13 cellular contexts compared by ENCODE assay signal in the genomic region with DNA sequence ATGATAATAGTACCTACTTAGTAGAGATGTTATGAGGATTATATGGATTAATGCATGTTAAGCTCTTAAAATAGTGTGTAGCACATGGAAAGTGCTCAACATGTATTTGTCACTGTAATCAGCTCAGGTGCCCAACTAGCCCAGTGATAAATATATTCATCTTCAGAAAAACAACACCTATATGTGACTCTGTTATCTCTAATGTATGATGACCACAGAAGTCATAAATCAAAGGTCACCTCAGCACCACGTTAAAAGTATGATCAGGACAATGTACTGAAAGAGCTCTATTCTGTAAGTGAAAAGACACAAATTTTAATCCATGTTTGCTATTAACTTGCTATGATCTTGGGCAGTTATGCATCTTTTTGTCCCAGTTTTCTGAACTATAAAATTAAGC. TPM values are rescaled to one million over a fixed set of nuclear protein-coding genes. Genes with fewer than 3 reads are reported as not detected.
A peak's percentile ranks its signal among the peaks of the same experiment; 100 is the strongest.
DNase-seq lines count a peak whose midpoint lies in the region; ATAC-seq, FAIRE-seq and TF ChIP-seq lines count a peak whose summit lies in the region.
"Had no signal": no experiment of that assay in that cellular context is flagged by ENCODE, and none has a peak within 500 bp of the region (broad histone marks: within the 10 kb centered on the region; RNA-seq: fewer than 3 reads in every experiment).

No MANE protein-coding gene starts in this region.

- TF ChIP-seq CTCF in D721Med (IDR thresholded peaks at IDR 0.05; ENCODE audit: insufficient read depth, missing control alignments): no peak
- TF ChIP-seq CTCF in H9 (conservative IDR thresholded peaks at IDR 0.05): no peak
- no peak for TF ChIP-seq CTCF in WTC11 (IDR thresholded peaks at IDR 0.05)
- TF ChIP-seq CTCF in mucosa of descending colon (IDR thresholded peaks at IDR 0.05): no peak

- H2BK20ac ChIP-seq in H9 (ENCODE audit: low read depth, low read length, poor library complexity, severe bottlenecking): no peak overlapping the region

- H2BK5ac ChIP-seq in H9 (ENCODE audit: insufficient read length, low read length): no peak overlapping the region

- POLR2A ChIA-PET in WTC11 (lab: Charles Lee): interaction anchor here (1.0 kb wide), 1 partner anchor 37 kb away, joined by 3 read pairs; the partner anchor contains the start of gene TENT5A

- H4K5ac ChIP-seq in H9 (ENCODE audit: insufficient read length, low read depth, low read length): no peak overlapping the region

- H4K8ac ChIP-seq in H9 (replicated peaks; ENCODE audit: insufficient read length, low read depth, low read length): no peak overlapping the region

- H3K9me3 ChIP-seq in H9 (ENCODE audit: control insufficient read depth, low read depth, low read length) (no peaks in the 10 kb centered on the region), mucosa of descending colon (no peaks in the 10 kb centered on the region)

- ATAC-seq in WTC11: no peak
- peak; percentile 64 for ATAC-seq in mucosa of descending colon
- no peak for ATAC-seq in GM21825 (IDR thresholded peaks at IDR 0.05; ENCODE audit: unreplicated experiment)
- no peak for ATAC-seq in GM21390 (IDR thresholded peaks at IDR 0.05; ENCODE audit: unreplicated experiment)
- ATAC-seq: CD8-positive, alpha-beta T cell; K562 had no signal

- H3K4me3 Mint-ChIP-seq in H9 (no peak overlapping the region), WTC11 (no peak overlapping the region)
- H3K4me3 Mint-ChIP-seq: CD14-positive monocyte; CD8-positive, alpha-beta T cell had no signal

- H3K23ac ChIP-seq in H9 (ENCODE audit: insufficient read length, low read depth, low read length): no peak overlapping the region

- peak; percentile 98 for FAIRE-seq in D721Med (lab: Jason Lieb, UNC)
- FAIRE-seq: K562 had no signal

- peaks cover 41 to 54% of the 10 kb centered on the region in 2 experiments for H3K4me1 Mint-ChIP-seq in H9
- H3K4me1 Mint-ChIP-seq in WTC11: peaks cover 62% of the 10 kb centered on the region

- no peak overlapping the region for H2BK120ac ChIP-seq in H9 (ENCODE audit: low read depth, low read length, poor library complexity, severe bottlenecking)

- H3K79me2 ChIP-seq in H9 (ENCODE audit: insufficient read depth, low read length): no peaks in the 10 kb centered on the region

- H3K36me3 ChIP-seq in mucosa of descending colon (ENCODE audit: low read depth): no peaks in the 10 kb centered on the region

- H2AK5ac ChIP-seq in H9 (ENCODE audit: insufficient read length, low read length): no peak overlapping the region

- H4K91ac ChIP-seq in H9 (ENCODE audit: insufficient read length, low read depth, low read length): no peak overlapping the region

- DNase-seq in D721Med (ENCODE audit: insufficient read length, low spot score) (no peak), H9 (no peak), WTC11 (ENCODE audit: low spot score) (no peak), mucosa of descending colon (no peak), occipital lobe (lab: John Stamatoyannopoulos, UW) (no peak)
- DNase-seq: CD8-positive, alpha-beta T cell; COR-L47; H7; Karpas-422 had no signal

- H3K4me1 ChIP-seq in H9 (ENCODE audit: insufficient read depth, low read length): peaks cover 4% of the 10 kb centered on the region; the same call in 1 of the 2 replicates
- peaks cover 12% of the 10 kb centered on the region for H3K4me1 ChIP-seq in mucosa of descending colon (ENCODE audit: low read depth)

- H2BK15ac ChIP-seq in H9 (ENCODE audit: low read depth, low read length): no peak overlapping the region

- H4K20me1 ChIP-seq in H9 (ENCODE audit: control insufficient read depth, insufficient read depth, insufficient read length): no peaks in the 10 kb centered on the region

- no peak overlapping the region for H3K14ac ChIP-seq in H9 (ENCODE audit: insufficient read depth, low read length)

- WGBS in H9 (ENCODE audit: extremely low coverage, insufficient read length, low lambda C conversion rate): no CpG with 5 or more reads among the region's 1 CpG

- no peak overlapping the region for H3K18ac ChIP-seq in H9 (ENCODE audit: insufficient read length, low read depth, low read length)

- H3K4ac ChIP-seq in H9 (ENCODE audit: low read depth, low read length): no peak overlapping the region

- peak overlapping the region; percentile 53 to 98 (median 83); a peak in 5 of 7 replicates for H3K27ac Mint-ChIP-seq in H9
- peak overlapping the region; percentile 96 for H3K27ac Mint-ChIP-seq in WTC11
- H3K27ac Mint-ChIP-seq: CD8-positive, alpha-beta T cell had no signal

- peak overlapping the region; percentile 49 for H3K27ac ChIP-seq in H9 (ENCODE audit: insufficient read length, low read depth, low read length)

- H3K9me3 Mint-ChIP-seq in H9 (no peaks in the 10 kb centered on the region), WTC11 (no peaks in the 10 kb centered on the region; the same call in 1 of the 2 replicates)
- H3K9me3 Mint-ChIP-seq: CD14-positive monocyte; CD8-positive, alpha-beta T cell had no signal

- no peak overlapping the region for H3K9ac ChIP-seq in H9 (ENCODE audit: extremely low read depth, insufficient read length, low read length)

- no peaks in the 10 kb centered on the region for H3K79me1 ChIP-seq in H9 (ENCODE audit: insufficient read depth, low read depth, low read length, poor library complexity, severe bottlenecking)

- H3T11ph ChIP-seq in H9 (ENCODE audit: low read length): no peak overlapping the region

- H3K27me3 Mint-ChIP-seq in H9 (ENCODE audit: low read depth) (no peaks in the 10 kb centered on the region), WTC11 (ENCODE audit: low read depth) (no peaks in the 10 kb centered on the region)

- H2BK12ac ChIP-seq in H9 (ENCODE audit: insufficient read length, low read depth, low read length): no peak overlapping the region

- H3K4me3 ChIP-seq in mucosa of descending colon: no peak overlapping the region
- H3K4me3 ChIP-seq: K562 had no signal

- no peak overlapping the region for H2AFZ ChIP-seq in H9 (ENCODE audit: low read length)

- H3K36me3 Mint-ChIP-seq in H9 (ENCODE audit: insufficient read depth in 1 of 3, low read depth in 3 of 3): no peaks in the 10 kb centered on the region; a peak in 1 of 7 replicates
- no peaks in the 10 kb centered on the region for H3K36me3 Mint-ChIP-seq in WTC11
- H3K36me3 Mint-ChIP-seq: CD14-positive monocyte; CD8-positive, alpha-beta T cell had no signal

- H3K56ac ChIP-seq in H9 (ENCODE audit: insufficient read length, low read depth, low read length): no peak overlapping the region

- no peaks in the 10 kb centered on the region for H3K27me3 ChIP-seq in H9 (ENCODE audit: insufficient read depth, low read length)

- intact Hi-C loops in mucosa of descending colon (cut with DNase I, micrococcal nuclease): loop anchor here in 1 of 2 donors (10.0 kb wide), 1 partner anchor 45 kb away; no protein-coding TSS in a partner anchor

- no peaks in the 10 kb centered on the region for H3K23me2 ChIP-seq in H9 (ENCODE audit: insufficient read length, low read depth, low read length, poor library complexity, severe bottlenecking)

- no peak overlapping the region for H3K4me2 ChIP-seq in H9 (ENCODE audit: insufficient read depth, insufficient read length, low read length)

- CTCF ChIA-PET in WTC11 (lab: Charles Lee): no interaction called here

TF ChIP-seq in WTC11, 78 proteins besides CTCF, POLR2A, EP300 and RAD21:
- no peak for TF ChIP-seq E2F1 (CRISPR knock-in tag; IDR thresholded peaks at IDR 0.05)
- no peak for TF ChIP-seq NR2C2 (CRISPR knock-in tag; IDR thresholded peaks at IDR 0.05)
- TF ChIP-seq, protein P1, sequence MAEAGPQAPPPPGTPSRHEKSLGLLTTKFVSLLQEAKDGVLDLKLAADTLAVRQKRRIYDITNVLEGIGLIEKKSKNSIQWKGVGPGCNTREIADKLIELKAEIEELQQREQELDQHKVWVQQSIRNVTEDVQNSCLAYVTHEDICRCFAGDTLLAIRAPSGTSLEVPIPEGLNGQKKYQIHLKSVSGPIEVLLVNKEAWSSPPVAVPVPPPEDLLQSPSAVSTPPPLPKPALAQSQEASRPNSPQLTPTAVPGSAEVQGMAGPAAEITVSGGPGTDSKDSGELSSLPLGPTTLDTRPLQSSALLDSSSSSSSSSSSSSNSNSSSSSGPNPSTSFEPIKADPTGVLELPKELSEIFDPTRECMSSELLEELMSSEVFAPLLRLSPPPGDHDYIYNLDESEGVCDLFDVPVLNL (CRISPR knock-in tag; IDR thresholded peaks at IDR 0.05; ENCODE audit: borderline replicate concordance, low read depth): no peak
- TF ChIP-seq ATF2 (CRISPR knock-in tag; IDR thresholded peaks at IDR 0.05; ENCODE audit: borderline replicate concordance, low read depth): no peak
- TF ChIP-seq, protein P2, sequence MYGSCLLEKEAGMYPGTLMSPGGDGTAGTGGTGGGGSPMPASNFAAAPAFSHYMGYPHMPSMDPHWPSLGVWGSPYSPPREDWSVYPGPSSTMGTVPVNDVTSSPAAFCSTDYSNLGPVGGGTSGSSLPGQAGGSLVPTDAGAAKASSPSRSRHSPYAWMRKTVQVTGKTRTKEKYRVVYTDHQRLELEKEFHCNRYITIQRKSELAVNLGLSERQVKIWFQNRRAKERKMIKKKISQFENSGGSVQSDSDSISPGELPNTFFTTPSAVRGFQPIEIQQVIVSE (CRISPR knock-in tag; IDR thresholded peaks at IDR 0.05; ENCODE audit: borderline replicate concordance): no peak
- no peak for TF ChIP-seq TEAD4 (CRISPR knock-in tag; IDR thresholded peaks at IDR 0.05)
- TF ChIP-seq ZBTB21 (CRISPR knock-in tag; IDR thresholded peaks at IDR 0.05; ENCODE audit: borderline replicate concordance): no peak

RNA-seq across cellular contexts. Expression of gene TENT5A, which starts 36.8 kb away (rescaled TPM):
- total RNA-seq in H9 (2021): 1.4 and 1.6 TPM in 2 replicates
- total RNA-seq in WTC11 (2021): 3.2 to 4.4 TPM (median 4.2 TPM) in 3 replicates
- total RNA-seq in mucosa of descending colon: 10 to 100 TPM; 26.3 to 30.4 (median 29.5) TPM
- 3.4 TPM for total RNA-seq in occipital lobe
